22 cellular contexts compared by ENCODE assay signal in the genomic region with DNA sequence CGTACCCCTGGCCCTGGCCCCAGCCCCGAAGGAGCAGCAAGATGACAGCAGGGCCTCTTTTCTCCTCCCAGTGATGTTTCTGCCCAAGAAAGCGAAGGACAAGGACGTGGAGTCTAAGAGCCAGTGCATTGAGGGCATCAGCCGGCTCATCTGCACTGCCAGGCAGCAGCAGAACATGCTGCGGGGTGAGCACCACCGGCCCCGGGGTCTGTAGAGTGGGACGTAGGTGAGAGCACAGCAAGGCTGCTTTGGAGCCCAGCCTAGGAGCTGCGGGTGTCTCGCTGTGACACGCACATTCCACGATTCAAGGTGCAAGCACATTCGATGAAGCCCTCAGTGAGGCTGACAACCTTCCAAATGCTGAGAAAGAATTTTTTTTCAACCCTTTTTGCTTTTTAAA. TPM values are rescaled to one million over a fixed set of nuclear protein-coding genes. Genes with fewer than 3 reads are reported as not detected.
DNase-seq lines count a peak whose midpoint lies in the region; ATAC-seq and TF ChIP-seq lines count a peak whose summit lies in the region.
"Had no signal": no experiment of that assay in that cellular context is flagged by ENCODE, and none has a peak within 500 bp of the region (broad histone marks: within the 10 kb centered on the region; RNA-seq: fewer than 3 reads in every experiment).

No MANE protein-coding gene starts in this region.

- H3K27ac ChIP-seq in right atrium auricular region, result no peak overlapping the region
- peak overlapping the region; percentile 85 for H3K27ac ChIP-seq in WERI-Rb-1
- H3K27ac ChIP-seq in left lung, result no peak overlapping the region
- H3K27ac ChIP-seq in spleen, result peak overlapping the region in 2 of 8 donors; percentile 74 to 76
- H3K27ac ChIP-seq: KMS-11 had no signal

- no peaks in the 10 kb centered on the region for H3K27me3 ChIP-seq in right atrium auricular region
- H3K27me3 ChIP-seq in WERI-Rb-1 (ENCODE audit: insufficient read depth, low read depth, severe bottlenecking), result no peaks in the 10 kb centered on the region
- H3K27me3 ChIP-seq in left lung, result no peaks in the 10 kb centered on the region
- no peaks in the 10 kb centered on the region for H3K27me3 ChIP-seq in spleen (replicated peaks in 1 of 7)

- no peaks in the 10 kb centered on the region for H3K27me3 Mint-ChIP-seq in activated T-helper 17 cell treated with anti-CD3 and anti-CD28 coated beads, Interleukin-2, amount 50 U/mL, for 72 hours
- H3K27me3 Mint-ChIP-seq: CD4-positive, alpha-beta memory T cell; IgD-negative memory B cell had no signal

- no peaks in the 10 kb centered on the region for H3K4me1 Mint-ChIP-seq in activated T-helper 17 cell treated with anti-CD3 and anti-CD28 coated beads, Interleukin-2, amount 50 U/mL, for 72 hours

- ATAC-seq in left cardiac atrium (no peak), left lung (no peak)
- ATAC-seq in activated T-helper 17 cell treated with anti-CD3 and anti-CD28 coated beads, Interleukin-2, amount 50 U/mL, for 72 hours (replicated peaks), result no peak
- ATAC-seq: HCT116 had no signal

- no peak overlapping the region for H3K4me3 ChIP-seq in right atrium auricular region
- no peak overlapping the region for H3K4me3 ChIP-seq in WERI-Rb-1 (ENCODE audit: low read depth, low read length)
- H3K4me3 ChIP-seq in left lung, result no peak overlapping the region
- no peak overlapping the region for H3K4me3 ChIP-seq in spleen

- WGBS in spleen, 5 donors, result 91 to 97% (median 93%) methylated on average over 12 to 14 of the region's 14 CpGs

- TF ChIP-seq CTCF in right atrium auricular region (IDR thresholded peaks at IDR 0.05), result no peak
- TF ChIP-seq CTCF in WERI-Rb-1 (IDR thresholded peaks at IDR 0.05; ENCODE audit: low read depth, low read length), result no peak
- TF ChIP-seq CTCF in left lung (IDR thresholded peaks at IDR 0.05), result no peak
- no peak for TF ChIP-seq CTCF in spleen (IDR thresholded peaks at IDR 0.05 in 8 of 11, conservative IDR thresholded peaks at IDR 0.05 in 3 of 11)

- TF ChIP-seq POLR2A in spleen (IDR thresholded peaks at IDR 0.05), result no peak

- no peak overlapping the region for H3K4me3 Mint-ChIP-seq in activated T-helper 17 cell treated with anti-CD3 and anti-CD28 coated beads, Interleukin-2, amount 50 U/mL, for 72 hours
- H3K4me3 Mint-ChIP-seq: CD4-positive, alpha-beta memory T cell; IgD-negative memory B cell had no signal

- intact Hi-C loops in left cardiac atrium (cut with DNase I) (no loop called here), left lung (cut with DNase I) (no loop called here), spleen (cut with DNase I; ENCODE audit: low total_unique reads) (no loop called here)

- H3K9me3 ChIP-seq in right atrium auricular region, result no peaks in the 10 kb centered on the region
- peaks cover 3% of the 10 kb centered on the region for H3K9me3 ChIP-seq in WERI-Rb-1 (ENCODE audit: severe bottlenecking)
- no peaks in the 10 kb centered on the region for H3K9me3 ChIP-seq in left lung
- H3K9me3 ChIP-seq in spleen, result no peaks in the 10 kb centered on the region

- no peak overlapping the region for H3K27ac Mint-ChIP-seq in activated T-helper 17 cell treated with anti-CD3 and anti-CD28 coated beads, Interleukin-2, amount 50 U/mL, for 72 hours
- H3K27ac Mint-ChIP-seq: CD4-positive, alpha-beta memory T cell; IgD-negative memory B cell had no signal

- H3K36me3 Mint-ChIP-seq in activated T-helper 17 cell treated with anti-CD3 and anti-CD28 coated beads, Interleukin-2, amount 50 U/mL, for 72 hours (ENCODE audit: low read depth), result no peaks in the 10 kb centered on the region
- H3K36me3 Mint-ChIP-seq: CD4-positive, alpha-beta memory T cell; IgD-negative memory B cell had no signal

- peaks cover 0 to 15% of the 10 kb centered on the region in 2 donors for H3K4me1 ChIP-seq in right atrium auricular region
- H3K4me1 ChIP-seq in left lung, result peaks cover 6 to 64% of the 10 kb centered on the region in 2 donors
- H3K4me1 ChIP-seq in spleen, result peaks cover 7 to 75% (median 41%) of the 10 kb centered on the region in 6 donors

- no peaks in the 10 kb centered on the region for H3K9me3 Mint-ChIP-seq in activated T-helper 17 cell treated with anti-CD3 and anti-CD28 coated beads, Interleukin-2, amount 50 U/mL, for 72 hours
- H3K9me3 Mint-ChIP-seq: CD4-positive, alpha-beta memory T cell; IgD-negative memory B cell had no signal

- DNase-seq in left cardiac atrium (peak; percentile 18), right atrium auricular region (ENCODE audit: low spot score) (no peak), WERI-Rb-1 (no peak), left lung (peak; percentile 27 to 75), spleen (peak; percentile 75), dedifferentiated amniotic fluid mesenchymal stem cell (ENCODE audit: extremely low spot score) (no peak), islet precursor cell (no peak)
- DNase-seq: CD4-positive, alpha-beta memory T cell; COR-L47; DMS53; GOT3; MM.1S; NCI-H2029; NCI-H446; NCI-H524 treated with DMSO at 0.1 percent for 48 hours; NCI-H774; SHP77 treated with DMSO at 0.1 percent for 48 hours had no signal

- H3K36me3 ChIP-seq in right atrium auricular region (no peaks in the 10 kb centered on the region), WERI-Rb-1 (peaks cover 5% of the 10 kb centered on the region; the same call in 1 of the 2 replicates), left lung (peaks cover 0 to 13% of the 10 kb centered on the region in 2 donors), spleen (peaks cover 0 to 38% (median under 1%) of the 10 kb centered on the region in 6 donors)

RNA-seq across cellular contexts. Expression of a gene that starts 5.2 kb away (rescaled TPM):
- total RNA-seq in left cardiac atrium (1 to 10 TPM in 1 of 2 donors, under 1 TPM in 1; 0.77 to 1.6 TPM), right atrium auricular region (under 1 TPM in 1 of 2 donors, not detected in 1; 0.16 TPM), left lung (1 to 10 TPM; 1.7 to 3.0 TPM), spleen (1 to 10 TPM in 5 of 7 donors, under 1 TPM in 2; 0.33 to 5.3 (median 1.8) TPM)
- polyA plus RNA-seq in spleen, result under 1 TPM; 0.33 to 0.59 (median 0.54) TPM
- total RNA-seq in activated T-helper 17 cell treated with anti-CD3 and anti-CD28 coated beads, Interleukin-2, amount 50 U/mL, for 72 hours, result 1 to 10 TPM in 1 of 2 donors, under 1 TPM in 1; 0.95 to 3.7 TPM
- total RNA-seq: A172 had no signal
- polyA plus RNA-seq: CD4-positive, alpha-beta memory T cell had no signal

RNA-seq across cellular contexts. Expression of a gene that starts 26.5 kb away (rescaled TPM):
- total RNA-seq in left cardiac atrium (100 to 1,000 TPM in 1 of 2 donors, 10 to 100 TPM in 1; 99.5 to 115 TPM), right atrium auricular region (10 to 100 TPM; 51.9 to 61.7 TPM), left lung (10 to 100 TPM; 60.6 to 81.8 TPM), spleen (100 to 1,000 TPM in 3 of 7 donors, 10 to 100 TPM in 4; 63.7 to 128 (median 82.6) TPM)
- polyA plus RNA-seq in spleen, result 10 to 100 TPM; 33.0 to 83.1 (median 52.6) TPM
- total RNA-seq in activated T-helper 17 cell treated with anti-CD3 and anti-CD28 coated beads, Interleukin-2, amount 50 U/mL, for 72 hours, result 100 to 1,000 TPM in 1 of 2 donors, 10 to 100 TPM in 1; 99.4 to 144 TPM

Comparison
In these comparisons a context has a peak if more than half of its experiments do, and no peak if none do; other contexts are left out.
1. DNase-seq: peak in left cardiac atrium (single experiment), left lung (2 of 2) and spleen (single experiment); none in right atrium auricular region (single experiment), WERI-Rb-1 (single experiment), dedifferentiated amniotic fluid mesenchymal stem cell (single experiment) and islet precursor cell (single experiment).